15 cellular contexts compared by ENCODE assay signal in genomic region chr5:133866160-133866902, GRCh38.
DNase-seq lines count a peak whose midpoint lies in the region; ATAC-seq, FAIRE-seq and TF ChIP-seq lines count a peak whose summit lies in the region.
"Had no signal": no experiment of that assay in that cellular context is flagged by ENCODE, and none has a peak within 500 bp of the region (broad histone marks: within the 10 kb centered on the region; RNA-seq: fewer than 3 reads in every experiment).

No MANE protein-coding gene starts in this region.

- H3K27ac ChIP-seq in kidney (ENCODE audit: low read depth in 2 of 2, low read length in 2 of 2): no peak overlapping the region
- H3K27ac ChIP-seq: HL-60 had no signal

- TF ChIP-seq CTCF in kidney (IDR thresholded peaks at IDR 0.05; ENCODE audit: borderline replicate concordance, extremely low read depth, insufficient read depth): no peak

- no peaks in the 10 kb centered on the region for H3K9me3 ChIP-seq in kidney (ENCODE audit: control insufficient read depth in 1 of 2, low read length in 2 of 2)
- H3K9me3 ChIP-seq: BE2C, HAP-1 had no signal

- H3K4me1 ChIP-seq in kidney (ENCODE audit: control insufficient read depth in 1 of 2, insufficient read depth in 1 of 2, low read depth in 1 of 2, low read length in 2 of 2): peaks cover 12 to 14% of the 10 kb centered on the region in 2 donors
- H3K4me1 ChIP-seq: HAP-1 had no signal

- no peak for TF ChIP-seq POLR2A in GM12891 (IDR thresholded peaks at IDR 0.05; ENCODE audit: low read depth, low read length)

- no peak overlapping the region for H3K4me3 Mint-ChIP-seq in activated naive CD8-positive, alpha-beta T cell treated with anti-CD3 and anti-CD28 coated beads, Interleukin-2, amount 10 ng/mL, durations not matched to agents 7 days and 5 days
- no peak overlapping the region for H3K4me3 Mint-ChIP-seq in activated naive CD8-positive, alpha-beta T cell treated with anti-CD3 and anti-CD28 coated beads, Interleukin-2, amount 50 U/mL, for 24 hours
- H3K4me3 Mint-ChIP-seq: CD8-positive, alpha-beta memory T cell had no signal

- no peak for ATAC-seq in activated naive CD8-positive, alpha-beta T cell treated with anti-CD3 and anti-CD28 coated beads, Interleukin-2, amount 10 ng/mL, durations not matched to agents 7 days and 5 days (ENCODE audit: low read depth)
- ATAC-seq in activated naive CD8-positive, alpha-beta T cell treated with anti-CD3 and anti-CD28 coated beads, Interleukin-2, amount 50 U/mL, for 24 hours: no peak

- H3K36me3 ChIP-seq in kidney (ENCODE audit: control insufficient read depth in 1 of 2, insufficient read depth in 2 of 2, low read length in 2 of 2): no peaks in the 10 kb centered on the region
- H3K36me3 ChIP-seq: BE2C, HAP-1 had no signal

- no peak overlapping the region for H3K9ac ChIP-seq in kidney (ENCODE audit: low read length in 2 of 2)

- H3K4me1 Mint-ChIP-seq in activated naive CD8-positive, alpha-beta T cell treated with anti-CD3 and anti-CD28 coated beads, Interleukin-2, amount 10 ng/mL, durations not matched to agents 7 days and 5 days: peaks cover 12% of the 10 kb centered on the region
- peaks cover 31% of the 10 kb centered on the region for H3K4me1 Mint-ChIP-seq in activated naive CD8-positive, alpha-beta T cell treated with anti-CD3 and anti-CD28 coated beads, Interleukin-2, amount 50 U/mL, for 24 hours

- no peaks in the 10 kb centered on the region for H3K9me3 Mint-ChIP-seq in activated naive CD8-positive, alpha-beta T cell treated with anti-CD3 and anti-CD28 coated beads, Interleukin-2, amount 10 ng/mL, durations not matched to agents 7 days and 5 days
- H3K9me3 Mint-ChIP-seq in activated naive CD8-positive, alpha-beta T cell treated with anti-CD3 and anti-CD28 coated beads, Interleukin-2, amount 50 U/mL, for 24 hours: no peaks in the 10 kb centered on the region
- H3K9me3 Mint-ChIP-seq: CD8-positive, alpha-beta memory T cell had no signal

- POLR2A ChIA-PET in activated naive CD8-positive, alpha-beta T cell treated with anti-CD3 and anti-CD28 coated beads, Interleukin-2, amount 10 ng/mL, durations not matched to agents 7 days and 5 days (lab: Charles Lee): no interaction called here

- no peak overlapping the region for H3K4me3 ChIP-seq in kidney (ENCODE audit: low read length in 2 of 2)
- H3K4me3 ChIP-seq: HAP-1 had no signal

- H3K27me3 Mint-ChIP-seq in activated naive CD8-positive, alpha-beta T cell treated with anti-CD3 and anti-CD28 coated beads, Interleukin-2, amount 10 ng/mL, durations not matched to agents 7 days and 5 days: no peaks in the 10 kb centered on the region
- H3K27me3 Mint-ChIP-seq in activated naive CD8-positive, alpha-beta T cell treated with anti-CD3 and anti-CD28 coated beads, Interleukin-2, amount 50 U/mL, for 24 hours: peaks cover 3% of the 10 kb centered on the region

- no peak for DNase-seq in activated naive CD8-positive, alpha-beta T cell treated with anti-CD3 and anti-CD28 coated beads, Interleukin-2, amount 10 ng/mL, durations not matched to agents 7 days and 5 days
- DNase-seq in activated naive CD8-positive, alpha-beta T cell treated with anti-CD3 and anti-CD28 coated beads, Interleukin-2, amount 50 U/mL, for 24 hours: no peak
- DNase-seq in GM12891 (ENCODE audit: insufficient read length, low spot score) (no peak), kidney (peak; percentile 44), KG1 (lab: John Stamatoyannopoulos, UW) (no peak), OCI-M1 (lab: John Stamatoyannopoulos, UW) (no peak), glomerular visceral epithelial cell (ENCODE audit: extremely low spot score) (no peak)
- DNase-seq: BE2C; CD8-positive, alpha-beta memory T cell; DMS53; GF-D8 had no signal

- H3K27ac Mint-ChIP-seq in activated naive CD8-positive, alpha-beta T cell treated with anti-CD3 and anti-CD28 coated beads, Interleukin-2, amount 10 ng/mL, durations not matched to agents 7 days and 5 days: peak overlapping the region; percentile 1
- no peak overlapping the region for H3K27ac Mint-ChIP-seq in activated naive CD8-positive, alpha-beta T cell treated with anti-CD3 and anti-CD28 coated beads, Interleukin-2, amount 50 U/mL, for 24 hours

- H3K36me3 Mint-ChIP-seq in activated naive CD8-positive, alpha-beta T cell treated with anti-CD3 and anti-CD28 coated beads, Interleukin-2, amount 10 ng/mL, durations not matched to agents 7 days and 5 days: no peaks in the 10 kb centered on the region
- H3K36me3 Mint-ChIP-seq in activated naive CD8-positive, alpha-beta T cell treated with anti-CD3 and anti-CD28 coated beads, Interleukin-2, amount 50 U/mL, for 24 hours (ENCODE audit: low read depth): no peaks in the 10 kb centered on the region
- H3K36me3 Mint-ChIP-seq: CD8-positive, alpha-beta memory T cell had no signal

- FAIRE-seq in GM12891 (lab: Jason Lieb, UNC) (peak; percentile 20), kidney (lab: Jason Lieb, UNC) (no peak)
- FAIRE-seq: A204.1, H1 had no signal

- intact Hi-C loops in kidney (cut with DNase I): loop anchor here (5.0 kb wide), 1 partner anchor 754 kb away; no protein-coding TSS in a partner anchor

TF ChIP-seq in GM12891, 5 proteins besides CTCF, POLR2A, EP300 and RAD21:
- no peak for TF ChIP-seq TAF1 (IDR thresholded peaks at IDR 0.05; ENCODE audit: low read depth, low read length)
- no peak for TF ChIP-seq POU2F2 (IDR thresholded peaks at IDR 0.05; ENCODE audit: low read depth, low read length)
- no peak for TF ChIP-seq POLR2AphosphoS5 (IDR thresholded peaks at IDR 0.05; ENCODE audit: low read depth, low read length)
- no peak for TF ChIP-seq SPI1 (IDR thresholded peaks at IDR 0.05; ENCODE audit: low read depth, low read length)
- TF ChIP-seq PAX5 (IDR thresholded peaks at IDR 0.05; ENCODE audit: insufficient read depth, low read length, severe bottlenecking): no peak
